Comparison of ENCODE assay signal across 3 cellular contexts in genomic region chr5:139178948-139179347, GRCh38.
TF ChIP-seq lines count a peak whose summit lies in the region.

No MANE protein-coding gene starts in this region.

TF ChIP-seq in HEK293, 187 proteins besides CTCF, POLR2A, EP300 and RAD21 (continued from another document and continues in another):
- TF ChIP-seq AEBP2 (tag by site-specific recombination; IDR thresholded peaks at IDR 0.05; ENCODE audit: borderline replicate concordance) (no peak), ZNF366 (tag by site-specific recombination; conservative IDR thresholded peaks at IDR 0.05) (no peak), ZNF830 (tag by site-specific recombination; IDR thresholded peaks at IDR 0.05; ENCODE audit: low read depth) (no peak), MEIS1 (CRISPR knock-in tag; IDR thresholded peaks at IDR 0.05; ENCODE audit: borderline replicate concordance) (no peak), PRDM1 (tag by site-specific recombination; IDR thresholded peaks at IDR 0.05) (peak; percentile 79), ZFHX2 (tag by site-specific recombination; conservative IDR thresholded peaks at IDR 0.05) (no peak), ZNF621 (tag by site-specific recombination; IDR thresholded peaks at IDR 0.05) (no peak), ZFP37 (tag by site-specific recombination; IDR thresholded peaks at IDR 0.05) (no peak), KLF9 (tag by site-specific recombination; IDR thresholded peaks at IDR 0.05; ENCODE audit: low read depth) (no peak), ZNF692 (tag by site-specific recombination; IDR thresholded peaks at IDR 0.05) (0 out of 2 replicates have a peak, but pooled peaks have one; percentile 40), ZNF391 (tag by site-specific recombination; IDR thresholded peaks at IDR 0.05; ENCODE audit: borderline replicate concordance, low read depth) (no peak), ZXDB (tag by site-specific recombination; IDR thresholded peaks at IDR 0.05) (no peak), KLF17 (tag by site-specific recombination; IDR thresholded peaks at IDR 0.05) (no peak), MYNN (tag by site-specific recombination; IDR thresholded peaks at IDR 0.05; ENCODE audit: borderline replicate concordance) (peak; percentile 100), ZNF660 (tag by site-specific recombination; IDR thresholded peaks at IDR 0.05) (peak; percentile 78; the same call in 1 of the 2 replicates), SCRT1 (tag by site-specific recombination; IDR thresholded peaks at IDR 0.05; ENCODE audit: borderline replicate concordance) (no peak), ZNF658 (tag by site-specific recombination; IDR thresholded peaks at IDR 0.05) (no peak), ZNF544 (tag by site-specific recombination; IDR thresholded peaks at IDR 0.05) (no peak; the same call in 1 of the 2 replicates), ZNF404 (tag by site-specific recombination; IDR thresholded peaks at IDR 0.05) (no peak)

TF ChIP-seq in SK-N-SH treated with all-trans-retinoic acid at 6 μM for 48 hours, 23 proteins besides CTCF, POLR2A, EP300 and RAD21 (continued from another document):
- TF ChIP-seq OSR1 (CRISPR knock-in tag; IDR thresholded peaks at IDR 0.05) = no peak
- no peak for TF ChIP-seq ZFP30 (CRISPR knock-in tag; IDR thresholded peaks at IDR 0.05)
- TF ChIP-seq BACH2 (CRISPR knock-in tag; IDR thresholded peaks at IDR 0.05; ENCODE audit: borderline replicate concordance) = no peak
- TF ChIP-seq ZFP3 (CRISPR knock-in tag; IDR thresholded peaks at IDR 0.05) = no peak
- TF ChIP-seq CSDC2 (CRISPR knock-in tag; IDR thresholded peaks at IDR 0.05) = no peak
- no peak for TF ChIP-seq ZNF70 (CRISPR knock-in tag; IDR thresholded peaks at IDR 0.05)
- no peak for TF ChIP-seq ISL1 (CRISPR knock-in tag; IDR thresholded peaks at IDR 0.05)
- TF ChIP-seq CSRNP3 (CRISPR knock-in tag; IDR thresholded peaks at IDR 0.05) = no peak
- TF ChIP-seq ESRRG (CRISPR knock-in tag; IDR thresholded peaks at IDR 0.05) = no peak
- TF ChIP-seq ARNTL (CRISPR knock-in tag; IDR thresholded peaks at IDR 0.05; ENCODE audit: borderline replicate concordance, low read depth) = no peak
- TF ChIP-seq ZNF8 (CRISPR knock-in tag; IDR thresholded peaks at IDR 0.05) = no peak
- TF ChIP-seq PPARA (CRISPR knock-in tag; IDR thresholded peaks at IDR 0.05; ENCODE audit: borderline replicate concordance) = no peak
- no peak for TF ChIP-seq SNAI2 (CRISPR knock-in tag; IDR thresholded peaks at IDR 0.05)
- no peak for TF ChIP-seq CREB5 (CRISPR knock-in tag; IDR thresholded peaks at IDR 0.05; ENCODE audit: low read depth)
- no peak for TF ChIP-seq ZC3H10 (CRISPR knock-in tag; IDR thresholded peaks at IDR 0.05)
- no peak for TF ChIP-seq PATZ1 (CRISPR knock-in tag; IDR thresholded peaks at IDR 0.05; ENCODE audit: borderline replicate concordance)

TF ChIP-seq in HepG2, 621 proteins besides CTCF, POLR2A, EP300 and RAD21 (continued from another document):
- TF ChIP-seq AHDC1 (CRISPR knock-in tag; IDR thresholded peaks at IDR 0.05; ENCODE audit: borderline replicate concordance) (no peak), UBTF (CRISPR knock-in tag; IDR thresholded peaks at IDR 0.05) (no peak), MTF2 (CRISPR knock-in tag; IDR thresholded peaks at IDR 0.05; ENCODE audit: borderline replicate concordance) (no peak), YEATS4 (CRISPR knock-in tag; IDR thresholded peaks at IDR 0.05; ENCODE audit: borderline replicate concordance) (no peak), ZNF598 (CRISPR knock-in tag; IDR thresholded peaks at IDR 0.05; ENCODE audit: borderline replicate concordance) (no peak)
